ENCODE assay signal across 8 cellular contexts in genomic region chr15:40092416-40093223, GRCh38. TPM values are rescaled to one million over a fixed set of nuclear protein-coding genes. Genes with fewer than 3 reads are reported as not detected.
DNase-seq lines count a peak whose midpoint lies in the region; ATAC-seq, FAIRE-seq and TF ChIP-seq lines count a peak whose summit lies in the region.

No MANE protein-coding gene starts in this region.

- H3K27me3 Mint-ChIP-seq in astrocyte (ENCODE audit: low read depth, unreplicated experiment), result no peaks in the 10 kb centered on the region

- TF ChIP-seq CTCF in astrocyte (IDR thresholded peaks at IDR 0.05; ENCODE audit: insufficient read depth, low read depth, low read length) (no peak), lower lobe of right lung (IDR thresholded peaks at IDR 0.05) (no peak)

- peaks cover 0 to 76% (median 0%) of the 10 kb centered on the region in 11 experiments; a peak in 3 of 22 replicates for H4K20me1 ChIP-seq in BLaER1 treated with 17β-estradiol and CSF1 and Interleukin-3, amounts not matched to agents 10 nM and 100 nM
- no peaks in the 10 kb centered on the region for H4K20me1 ChIP-seq in astrocyte (ENCODE audit: insufficient read depth, low read length)

- peak; percentile 36 for DNase-seq in NCI-H1694 treated with DMSO at 0.1 percent for 48 hours (lab: John Stamatoyannopoulos, UW)
- DNase-seq in astrocyte (ENCODE audit: low read depth), result peak; percentile 77
- DNase-seq in lower lobe of right lung, result peak; percentile 69
- peak in 1 of 2 donors; percentile 77 for DNase-seq in aorta

- peak overlapping the region; percentile 39 for H2AFZ ChIP-seq in astrocyte (ENCODE audit: low read depth, low read length)

- H3K79me2 ChIP-seq in astrocyte (ENCODE audit: insufficient read depth, low read length), result no peaks in the 10 kb centered on the region

- no peaks in the 10 kb centered on the region for H3K9me3 ChIP-seq in BLaER1 treated with 17β-estradiol and CSF1 and Interleukin-3, amounts not matched to agents 10 nM and 100 nM (replicated peaks in 1 of 11)
- no peaks in the 10 kb centered on the region for H3K9me3 ChIP-seq in astrocyte (ENCODE audit: insufficient read depth, low read depth, low read length)
- no peaks in the 10 kb centered on the region for H3K9me3 ChIP-seq in lower lobe of right lung
- no peaks in the 10 kb centered on the region for H3K9me3 ChIP-seq in aorta (ENCODE audit: control insufficient read depth, low read length)

- no peak overlapping the region for H3K4me3 Mint-ChIP-seq in astrocyte (ENCODE audit: unreplicated experiment)

- peaks cover 18 to 94% (median 70%) of the 10 kb centered on the region in 11 experiments; a peak in 21 of 22 replicates for H3K36me3 ChIP-seq in BLaER1 treated with 17β-estradiol and CSF1 and Interleukin-3, amounts not matched to agents 10 nM and 100 nM
- H3K36me3 ChIP-seq in astrocyte (ENCODE audit: insufficient read depth, low read length) (no peaks in the 10 kb centered on the region), lower lobe of right lung (peaks cover 25% of the 10 kb centered on the region), aorta (ENCODE audit: control insufficient read depth in 1 of 2, insufficient read depth in 2 of 2, low read length in 1 of 2) (no peaks in the 10 kb centered on the region)

- no peak for FAIRE-seq in astrocyte (lab: Jason Lieb, UNC)

- H3K9me3 Mint-ChIP-seq in astrocyte (ENCODE audit: unreplicated experiment), result no peaks in the 10 kb centered on the region

- H3K4me3 ChIP-seq in BLaER1 treated with 17β-estradiol and CSF1 and Interleukin-3, amounts not matched to agents 10 nM and 100 nM, result peak overlapping the region in 9 of 10 experiments; percentile 3 to 43 (median 29); a peak in 12 of 20 replicates
- H3K4me3 ChIP-seq in astrocyte (ENCODE audit: insufficient read depth, low read depth, low read length) (no peak overlapping the region), lower lobe of right lung (peak overlapping the region; percentile 0), aorta (ENCODE audit: low read length in 2 of 2) (no peak overlapping the region)

- peak overlapping the region; percentile 90 to 100 (median 98) for H3K4me2 ChIP-seq in BLaER1 treated with 17β-estradiol and CSF1 and Interleukin-3, amounts not matched to agents 10 nM and 100 nM
- peak overlapping the region; percentile 28 for H3K4me2 ChIP-seq in astrocyte (ENCODE audit: low read length)

- H3K9ac ChIP-seq in BLaER1 treated with 17β-estradiol and CSF1 and Interleukin-3, amounts not matched to agents 10 nM and 100 nM, result peak overlapping the region; percentile 60 to 79 (median 69); a peak in 21 of 22 replicates
- no peak overlapping the region for H3K9ac ChIP-seq in astrocyte (ENCODE audit: low read length)

- 12 to 16% methylated on average over 12 of the region's 12 CpGs for WGBS in aorta, 2 donors

- peak overlapping the region; percentile 30 to 91 (median 79); a peak in 21 of 22 replicates for H3K27ac ChIP-seq in BLaER1 treated with 17β-estradiol and CSF1 and Interleukin-3, amounts not matched to agents 10 nM and 100 nM
- H3K27ac ChIP-seq in astrocyte (ENCODE audit: low read depth, low read length), result no peak overlapping the region
- H3K27ac ChIP-seq in lower lobe of right lung, result peak overlapping the region; percentile 79
- H3K27ac ChIP-seq in aorta (ENCODE audit: low read depth in 1 of 2, low read length in 2 of 2), result peak overlapping the region in 1 of 2 donors; percentile 64

- H3K27me3 ChIP-seq in BLaER1 treated with 17β-estradiol and CSF1 and Interleukin-3, amounts not matched to agents 10 nM and 100 nM, result no peaks in the 10 kb centered on the region
- H3K27me3 ChIP-seq in astrocyte (ENCODE audit: insufficient read depth, low read length) (no peaks in the 10 kb centered on the region), lower lobe of right lung (ENCODE audit: low read depth) (no peaks in the 10 kb centered on the region), aorta (ENCODE audit: control insufficient read depth in 1 of 2, insufficient read depth in 2 of 2, low read length in 1 of 2) (no peaks in the 10 kb centered on the region)

- H3K4me1 Mint-ChIP-seq in astrocyte (ENCODE audit: low read depth, unreplicated experiment), result peaks cover 72% of the 10 kb centered on the region

- H3K36me3 Mint-ChIP-seq in astrocyte (ENCODE audit: low read depth, unreplicated experiment), result peaks cover 20% of the 10 kb centered on the region

- intact Hi-C loops in lower lobe of right lung (cut with DNase I) (no loop called here), aorta (cut with DNase I) (no loop called here)

- peaks cover 95 to 100% (median 98%) of the 10 kb centered on the region in 10 experiments for H3K4me1 ChIP-seq in BLaER1 treated with 17β-estradiol and CSF1 and Interleukin-3, amounts not matched to agents 10 nM and 100 nM
- H3K4me1 ChIP-seq in astrocyte (ENCODE audit: insufficient read depth, low read length) (peaks cover 41% of the 10 kb centered on the region), lower lobe of right lung (peaks cover 80% of the 10 kb centered on the region), aorta (ENCODE audit: control insufficient read depth in 1 of 2, insufficient read depth in 2 of 2, low read length in 2 of 2) (peaks cover 0 to 5% of the 10 kb centered on the region in 2 donors)

- peak overlapping the region; percentile 59 for H3K27ac Mint-ChIP-seq in astrocyte (ENCODE audit: unreplicated experiment)

- ATAC-seq in lower lobe of right lung (peak; percentile 79 to 85), aorta (ENCODE audit: low FRiP score) (peak; percentile 92), GM21526 (IDR thresholded peaks at IDR 0.05; ENCODE audit: low FRiP score, unreplicated experiment) (no peak), GM21367 (IDR thresholded peaks at IDR 0.05; ENCODE audit: unreplicated experiment) (no peak), GM19351 (IDR thresholded peaks at IDR 0.05; ENCODE audit: unreplicated experiment) (no peak)

RNA-seq across cellular contexts. Expression of gene BMF, which starts 16.1 kb away (rescaled TPM):
- total RNA-seq in astrocyte (31.0 and 31.8 TPM in 2 replicates), lower lobe of right lung (17.2 TPM), aorta (10 to 100 TPM in 1 of 2 donors, 1 to 10 TPM in 1; 6.0 to 17.3 TPM)
- 1 to 10 TPM; 4.3 to 5.6 TPM for polyA plus RNA-seq in aorta

RNA-seq across cellular contexts. Expression of gene SRP14, which starts 53.6 kb away (rescaled TPM):
- total RNA-seq in astrocyte (279 and 320 TPM in 2 replicates), lower lobe of right lung (138 TPM), aorta (100 to 1,000 TPM; 154 to 161 TPM)
- 100 to 1,000 TPM; 367 to 437 TPM for polyA plus RNA-seq in aorta

Comparison
In these comparisons a context has a peak if more than half of its experiments do, and no peak if none do; other contexts are left out.
1. H3K4me3 ChIP-seq: peak in BLaER1 treated with 17β-estradiol and CSF1 and Interleukin-3, amounts not matched to agents 10 nM and 100 nM (9 of 10) and lower lobe of right lung (single experiment); none in astrocyte (single experiment) and aorta (0 of 2).
2. ATAC-seq: peak in lower lobe of right lung (2 of 2) and aorta (single experiment); none in GM21526 (single experiment), GM21367 (single experiment) and GM19351 (single experiment).